24 cellular contexts compared by ENCODE assay signal in the genomic region with DNA sequence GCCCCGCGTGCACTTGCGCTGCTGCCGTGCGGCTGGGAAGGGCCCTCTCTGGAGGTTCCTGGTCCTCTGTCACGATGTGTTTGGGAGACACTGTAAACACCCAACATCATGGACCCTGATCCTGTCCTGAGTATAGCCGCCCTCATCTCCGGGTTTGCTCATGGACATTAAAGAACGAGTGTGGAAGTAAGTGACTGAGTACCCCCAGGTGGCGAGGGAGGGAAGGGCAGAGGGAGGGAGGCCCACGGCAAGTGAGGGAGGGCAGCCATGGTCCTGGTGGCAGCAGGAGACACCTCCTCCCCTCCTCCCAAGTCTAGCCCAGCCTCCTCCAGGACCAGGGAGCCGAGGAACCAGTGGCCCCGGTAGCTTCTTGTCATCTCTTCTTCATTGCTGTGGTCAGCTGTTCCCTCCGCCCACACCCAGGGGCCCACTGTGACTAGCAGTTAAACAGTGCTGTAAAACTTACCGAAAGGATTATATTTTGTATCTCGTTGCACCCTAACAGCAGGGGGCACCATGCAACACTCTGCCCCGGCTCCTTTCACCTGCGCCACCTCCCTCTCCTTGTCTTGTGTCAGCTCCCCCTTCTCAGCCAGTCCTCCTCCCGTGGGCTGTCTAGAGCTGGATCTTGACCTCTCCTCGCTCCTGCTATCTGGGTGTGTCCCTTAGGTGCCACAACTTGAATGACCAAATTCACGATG.
DNase-seq lines count a peak whose midpoint lies in the region; ATAC-seq and TF ChIP-seq lines count a peak whose summit lies in the region.
"Had no signal": no experiment of that assay in that cellular context is flagged by ENCODE, and none has a peak within 500 bp of the region (broad histone marks: within the 10 kb centered on the region; RNA-seq: fewer than 3 reads in every experiment).

No MANE protein-coding gene starts in this region.

- H3K27ac ChIP-seq in ascending aorta, result no peak overlapping the region
- H3K27ac ChIP-seq: prostate gland, SJSA1, skin epidermis, transverse colon had no signal

- H3K27me3 ChIP-seq in ascending aorta, result no peaks in the 10 kb centered on the region
- H3K27me3 ChIP-seq: SJSA1, transverse colon had no signal

- no peaks in the 10 kb centered on the region for H3K9me3 ChIP-seq in ascending aorta
- H3K9me3 ChIP-seq: mucosa of descending colon, prostate gland, SJSA1, transverse colon had no signal

- in situ Hi-C loops in KBM-7 (cut with MboI; ENCODE audit: low pct_unique_long_range_greater_than_20kb, low sequenced_read_pairs), result no loop called here

- intact Hi-C loops in ascending aorta (cut with DNase I) (no loop called here), left colon (cut with DNase I, micrococcal nuclease) (no loop called here), left cardiac atrium (cut with DNase I) (no loop called here)

- ATAC-seq in left colon, result peak; percentile 22
- ATAC-seq in left cardiac atrium, result no peak
- no peak for ATAC-seq in GM19324 (IDR thresholded peaks at IDR 0.05; ENCODE audit: low FRiP score, unreplicated experiment)
- ATAC-seq: activated T-cell treated with anti-CD3 and anti-CD28 coated beads, Interleukin-2, amount 50 U/mL, for 4 hours; CD8-positive, alpha-beta T cell; left ventricle myocardium superior; mucosa of descending colon; stimulated activated naive CD8-positive, alpha-beta T cell treated with anti-CD3 and anti-CD28 coated beads, Interleukin-15, Interleukin-2, amounts not matched to agents 100 U/mL and 50 U/mL, for 24 hours had no signal

- no peaks in the 10 kb centered on the region for H3K4me1 ChIP-seq in ascending aorta
- H3K4me1 ChIP-seq: prostate gland, SJSA1, transverse colon had no signal

- DNase-seq in KBM-7 (peak; percentile 5), ascending aorta (ENCODE audit: low spot score in 2 of 2) (no peak), left colon (no peak), activated gamma-delta T cell (lab: John Stamatoyannopoulos, UW) (no peak), left cardiac atrium (no peak), amygdala (lab: John Stamatoyannopoulos, UW) (no peak)
- DNase-seq: activated CD8-positive, alpha-beta memory T cell treated with anti-CD3 and anti-CD28 coated beads for 24 hours; activated T-cell treated with anti-CD3 and anti-CD28 coated beads, Interleukin-2, amount 50 U/mL, for 4 hours; CD8-positive, alpha-beta T cell; head of caudate nucleus; immature natural killer cell; left ventricle myocardium superior; mucosa of descending colon; NCI-H146; NCI-H748 treated with DMSO at 0.1 percent for 48 hours; stimulated activated CD4-positive, alpha-beta T cell treated with anti-CD3 and anti-CD28 coated beads, Interleukin-2, amount 100 ng/mL, for 48 hours; stimulated activated naive CD8-positive, alpha-beta T cell treated with anti-CD3 and anti-CD28 coated beads, Interleukin-15, Interleukin-2, amounts not matched to agents 100 U/mL and 50 U/mL, for 24 hours; T-helper 9 cell; transverse colon had no signal

- H3K4me3 ChIP-seq in ascending aorta, result no peak overlapping the region
- H3K4me3 ChIP-seq: mucosa of descending colon, prostate gland, SJSA1, skin epidermis, transverse colon had no signal

- TF ChIP-seq CTCF in GM12873 (IDR thresholded peaks at IDR 0.05; ENCODE audit: insufficient read depth, low read depth, low read length, missing control alignments) (peak; percentile 9), ascending aorta (IDR thresholded peaks at IDR 0.05) (peak in 2 of 3 experiments; percentile 21 to 37)

- H3K36me3 ChIP-seq in ascending aorta, result no peaks in the 10 kb centered on the region
- H3K36me3 ChIP-seq: prostate gland, SJSA1, transverse colon had no signal
